In genomic region chr7:78194609-78195008, GRCh38 we compare ENCODE assay signal across 26 cellular contexts.
"Had no signal": no experiment of that assay in that cellular context is flagged by ENCODE, and none has a peak within 500 bp of the region (broad histone marks: within the 10 kb centered on the region; RNA-seq: fewer than 3 reads in every experiment).

No MANE protein-coding gene starts in this region.

- H3K9me3 ChIP-seq: neutrophil, psoas muscle, right lobe of liver, stomach, testis, thyroid gland, transverse colon, upper lobe of left lung, vagina had no signal

- H3K9ac ChIP-seq: neural progenitor cell, parathyroid adenoma had no signal

- H3K4me3 ChIP-seq: hepatocyte, lung, neural progenitor cell, psoas muscle, right lobe of liver, skin epidermis, stomach, testis, thyroid gland, transverse colon, upper lobe of left lung, vagina had no signal

- H3K27me3 ChIP-seq: hepatocyte, neural progenitor cell, neutrophil, right lobe of liver, stomach, testis, thyroid gland, transverse colon, upper lobe of left lung, vagina had no signal

- H3K79me2 ChIP-seq: hepatocyte, parathyroid adenoma had no signal

- H3K36me3 ChIP-seq: neural progenitor cell, neutrophil, right lobe of liver, stomach, thyroid gland, transverse colon, upper lobe of left lung, vagina had no signal

- H2AFZ ChIP-seq: hepatocyte, neural progenitor cell, parathyroid adenoma had no signal

- ATAC-seq: natural killer cell; psoas muscle; right lobe of liver; stimulated activated naive B cell treated with anti-CD40 and anti-IgM and Interleukin-4, amounts not matched to agents 10 μg/mL and 1 μg/mL and 100 μg/mL, for 72 hours; stimulated activated naive CD8-positive, alpha-beta T cell treated with anti-CD3 and anti-CD28 coated beads, Interleukin-15, Interleukin-2, amounts not matched to agents 100 U/mL and 50 U/mL, for 24 hours had no signal

- H3K4me1 ChIP-seq: neural progenitor cell, parathyroid adenoma, psoas muscle, right lobe of liver, stomach, testis, thyroid gland, transverse colon, upper lobe of left lung, vagina had no signal

- H3K27ac ChIP-seq: hepatocyte, neural progenitor cell, neutrophil, parathyroid adenoma, psoas muscle, right lobe of liver, skin epidermis, stomach, testis, thyroid gland, transverse colon, upper lobe of left lung, vagina had no signal

- DNase-seq: islet precursor cell; mesendoderm; naive B cell; natural killer cell; nephron progenitor cell; occipital lobe; psoas muscle; right lobe of liver; stimulated activated CD4-positive, alpha-beta T cell treated with anti-CD3 and anti-CD28 coated beads, Interleukin-12 subunit alpha, Interleukin-12 subunit beta, amount 100 ng/mL, for 4 hours; stimulated activated CD4-positive, alpha-beta T cell treated with anti-CD3 and anti-CD28 coated beads, Interleukin-15, amount 100 ng/mL, for 24 hours; stimulated activated CD4-positive, alpha-beta T cell treated with anti-CD3 and anti-CD28 coated beads, Interleukin-2, amount 100 ng/mL, for 24 hours; stimulated activated CD4-positive, alpha-beta T cell treated with anti-CD3 and anti-CD28 coated beads, Interleukin-4, amount 100 ng/mL, for 1 hour; stimulated activated naive B cell treated with anti-CD40 and anti-IgM and Interleukin-4, amounts not matched to agents 10 μg/mL and 1 μg/mL and 100 μg/mL, for 72 hours; stimulated activated naive CD8-positive, alpha-beta T cell treated with anti-CD3 and anti-CD28 coated beads, Interleukin-15, Interleukin-2, amounts not matched to agents 100 U/mL and 50 U/mL, for 24 hours; stomach; testis; thyroid gland; transverse colon; upper lobe of left lung had no signal

- H3K4me2 ChIP-seq: hepatocyte, neural progenitor cell had no signal
